In genomic region chr19:40662925-40663711, GRCh38 we compare ENCODE assay signal across 1 cellular context.
TF ChIP-seq lines count a peak whose summit lies in the region.

No MANE protein-coding gene starts in this region.

TF ChIP-seq in SK-N-SH, 30 proteins besides CTCF, POLR2A, EP300 and RAD21:
- TF ChIP-seq PBX3 (IDR thresholded peaks at IDR 0.05) (no peak), TCF12 (IDR thresholded peaks at IDR 0.05) (no peak), MAX (IDR thresholded peaks at IDR 0.05; ENCODE audit: low read depth) (peak; percentile 99), SIN3A (IDR thresholded peaks at IDR 0.05; ENCODE audit: borderline replicate concordance, low read depth, low read length) (peak; percentile 85), CHD2 (IDR thresholded peaks at IDR 0.05; ENCODE audit: low read length, partially characterized antibody) (no peak), EZH2phosphoT487 (IDR thresholded peaks at IDR 0.05; ENCODE audit: borderline replicate concordance, low read depth) (no peak), MEF2A (IDR thresholded peaks at IDR 0.05; ENCODE audit: borderline replicate concordance, low read depth) (no peak; the same call in 1 of the 2 replicates), JUND (IDR thresholded peaks at IDR 0.05) (no peak), RFX5 (IDR thresholded peaks at IDR 0.05; ENCODE audit: low read length) (no peak), NFIC (IDR thresholded peaks at IDR 0.05; ENCODE audit: borderline replicate concordance) (peak; percentile 31; the same call in 1 of the 2 replicates), FOXM1 (IDR thresholded peaks at IDR 0.05; ENCODE audit: low read depth) (no peak), NRF1 (IDR thresholded peaks at IDR 0.05; ENCODE audit: low read depth, low read length) (peak; percentile 32; the same call in 1 of the 2 replicates), POLR2AphosphoS5 (IDR thresholded peaks at IDR 0.05; ENCODE audit: low read depth, low read length) (0 out of 2 replicates have a peak, but pooled peaks have one; percentile 16), SMC3 (IDR thresholded peaks at IDR 0.05; ENCODE audit: low read depth, low read length) (peak; percentile 79), USF1 (IDR thresholded peaks at IDR 0.05; ENCODE audit: borderline replicate concordance, low read depth) (peak; percentile 92), REST (IDR thresholded peaks at IDR 0.05; ENCODE audit: low read depth, low read length) (no peak), ELF1 (IDR thresholded peaks at IDR 0.05) (no peak), YY1 (IDR thresholded peaks at IDR 0.05; ENCODE audit: low read depth) (no peak), FOXJ3 (CRISPR knock-in tag; IDR thresholded peaks at IDR 0.05) (no peak), TEAD4 (IDR thresholded peaks at IDR 0.05; ENCODE audit: borderline replicate concordance, insufficient read depth) (no peak), GATA2 (CRISPR knock-in tag; IDR thresholded peaks at IDR 0.05) (no peak), GABPA (IDR thresholded peaks at IDR 0.05; ENCODE audit: low read depth) (no peak), FOSL2 (IDR thresholded peaks at IDR 0.05; ENCODE audit: borderline replicate concordance, low read depth) (no peak), RCOR1 (IDR thresholded peaks at IDR 0.05; ENCODE audit: low read length) (no peak), USF2 (IDR thresholded peaks at IDR 0.05; ENCODE audit: borderline replicate concordance, low read depth, low read length) (peak; percentile 45; the same call in 1 of the 2 replicates), MXI1 (IDR thresholded peaks at IDR 0.05; ENCODE audit: low read depth, low read length) (peak; percentile 99), TAF1 (IDR thresholded peaks at IDR 0.05; ENCODE audit: borderline replicate concordance, low read depth, low read length) (no peak), RXRA (IDR thresholded peaks at IDR 0.05; ENCODE audit: borderline replicate concordance, low read depth) (no peak)
- TF ChIP-seq, protein P1, sequence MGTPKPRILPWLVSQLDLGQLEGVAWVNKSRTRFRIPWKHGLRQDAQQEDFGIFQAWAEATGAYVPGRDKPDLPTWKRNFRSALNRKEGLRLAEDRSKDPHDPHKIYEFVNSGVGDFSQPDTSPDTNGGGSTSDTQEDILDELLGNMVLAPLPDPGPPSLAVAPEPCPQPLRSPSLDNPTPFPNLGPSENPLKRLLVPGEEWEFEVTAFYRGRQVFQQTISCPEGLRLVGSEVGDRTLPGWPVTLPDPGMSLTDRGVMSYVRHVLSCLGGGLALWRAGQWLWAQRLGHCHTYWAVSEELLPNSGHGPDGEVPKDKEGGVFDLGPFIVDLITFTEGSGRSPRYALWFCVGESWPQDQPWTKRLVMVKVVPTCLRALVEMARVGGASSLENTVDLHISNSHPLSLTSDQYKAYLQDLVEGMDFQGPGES (IDR thresholded peaks at IDR 0.05; ENCODE audit: low read depth, low read length) = no peak
- TF ChIP-seq, protein P2, sequence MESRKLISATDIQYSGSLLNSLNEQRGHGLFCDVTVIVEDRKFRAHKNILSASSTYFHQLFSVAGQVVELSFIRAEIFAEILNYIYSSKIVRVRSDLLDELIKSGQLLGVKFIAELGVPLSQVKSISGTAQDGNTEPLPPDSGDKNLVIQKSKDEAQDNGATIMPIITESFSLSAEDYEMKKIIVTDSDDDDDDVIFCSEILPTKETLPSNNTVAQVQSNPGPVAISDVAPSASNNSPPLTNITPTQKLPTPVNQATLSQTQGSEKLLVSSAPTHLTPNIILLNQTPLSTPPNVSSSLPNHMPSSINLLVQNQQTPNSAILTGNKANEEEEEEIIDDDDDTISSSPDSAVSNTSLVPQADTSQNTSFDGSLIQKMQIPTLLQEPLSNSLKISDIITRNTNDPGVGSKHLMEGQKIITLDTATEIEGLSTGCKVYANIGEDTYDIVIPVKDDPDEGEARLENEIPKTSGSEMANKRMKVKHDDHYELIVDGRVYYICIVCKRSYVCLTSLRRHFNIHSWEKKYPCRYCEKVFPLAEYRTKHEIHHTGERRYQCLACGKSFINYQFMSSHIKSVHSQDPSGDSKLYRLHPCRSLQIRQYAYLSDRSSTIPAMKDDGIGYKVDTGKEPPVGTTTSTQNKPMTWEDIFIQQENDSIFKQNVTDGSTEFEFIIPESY (IDR thresholded peaks at IDR 0.05; ENCODE audit: borderline replicate concordance, low read depth) = 0 out of 2 replicates have a peak, but pooled peaks have one; percentile 7
